23 cellular contexts compared by ENCODE assay signal in genomic region chr4:89243741-89244252, GRCh38.
A peak's percentile ranks its signal among the peaks of the same experiment; 100 is the strongest.
DNase-seq lines count a peak whose midpoint lies in the region; ATAC-seq and TF ChIP-seq lines count a peak whose summit lies in the region.
"Had no signal": no experiment of that assay in that cellular context is flagged by ENCODE, and none has a peak within 500 bp of the region (broad histone marks: within the 10 kb centered on the region; RNA-seq: fewer than 3 reads in every experiment).

No MANE protein-coding gene starts in this region.

- intact Hi-C loops in CD8-positive, alpha-beta T cell (cut with DNase I, micrococcal nuclease): no loop called here
- intact Hi-C loops in naive thymus-derived CD4-positive, alpha-beta T cell (cut with micrococcal nuclease): loop anchor here in 1 of 2 donors (1.0 to 2.0 kb wide), 4 partner anchors 11 to 63 kb away; partner anchors contain the start of gene GPRIN3
- intact Hi-C loops in ovary (cut with DNase I): no loop called here

- no peak for ATAC-seq in CD8-positive, alpha-beta T cell
- ATAC-seq in naive thymus-derived CD4-positive, alpha-beta T cell: no peak
- ATAC-seq: WTC11 had no signal

- no peaks in the 10 kb centered on the region for H3K27me3 Mint-ChIP-seq in CD8-positive, alpha-beta T cell (ENCODE audit: low read depth)
- H3K27me3 Mint-ChIP-seq in activated naive CD8-positive, alpha-beta T cell: no peaks in the 10 kb centered on the region
- no peaks in the 10 kb centered on the region for H3K27me3 Mint-ChIP-seq in naive thymus-derived CD4-positive, alpha-beta T cell

- H3K9me3 ChIP-seq in CD8-positive, alpha-beta T cell (ENCODE audit: low read length): no peaks in the 10 kb centered on the region
- no peaks in the 10 kb centered on the region for H3K9me3 ChIP-seq in naive thymus-derived CD4-positive, alpha-beta T cell (ENCODE audit: control insufficient read depth in 2 of 3, low read length in 3 of 3)
- no peaks in the 10 kb centered on the region for H3K9me3 ChIP-seq in ovary
- H3K9me3 ChIP-seq: colonic mucosa, mucosa of descending colon, suprapubic skin, vagina had no signal

- CTCF ChIA-PET in CD8-positive, alpha-beta T cell (lab: Charles Lee): interaction anchor here (1.4 to 4.0 kb wide), 3 partner anchors 12 to 191 kb away, joined by 5 to 21 read pairs (median 7); no protein-coding TSS in a partner anchor
- CTCF ChIA-PET in naive thymus-derived CD4-positive, alpha-beta T cell (lab: Charles Lee): no interaction called here

- H3K27me3 ChIP-seq in CD8-positive, alpha-beta T cell (ENCODE audit: insufficient read depth, low read length): no peaks in the 10 kb centered on the region
- H3K27me3 ChIP-seq in naive thymus-derived CD4-positive, alpha-beta T cell (ENCODE audit: control insufficient read depth in 2 of 2, insufficient read depth in 2 of 2, low read length in 2 of 2): no peaks in the 10 kb centered on the region
- H3K27me3 ChIP-seq in ovary: no peaks in the 10 kb centered on the region
- H3K27me3 ChIP-seq: colonic mucosa, suprapubic skin, vagina had no signal

- peaks cover 43% of the 10 kb centered on the region for H3K4me1 Mint-ChIP-seq in CD8-positive, alpha-beta T cell (ENCODE audit: low read depth)
- H3K4me1 Mint-ChIP-seq in activated naive CD8-positive, alpha-beta T cell (ENCODE audit: low read depth): peaks cover 33% of the 10 kb centered on the region
- H3K4me1 Mint-ChIP-seq in naive thymus-derived CD4-positive, alpha-beta T cell: peaks cover 16 to 61% (median 47%) of the 10 kb centered on the region in 7 donors

- peaks cover 12% of the 10 kb centered on the region for H3K36me3 ChIP-seq in CD8-positive, alpha-beta T cell (ENCODE audit: insufficient read depth, low read length)
- H3K36me3 ChIP-seq in naive thymus-derived CD4-positive, alpha-beta T cell (ENCODE audit: control insufficient read depth in 2 of 3, insufficient read depth in 3 of 3, low read length in 3 of 3): peaks cover 8 to 15% (median 13%) of the 10 kb centered on the region in 3 experiments
- no peaks in the 10 kb centered on the region for H3K36me3 ChIP-seq in ovary
- H3K36me3 ChIP-seq: colonic mucosa, suprapubic skin, vagina had no signal

- H3K4me3 ChIP-seq in CD8-positive, alpha-beta T cell (ENCODE audit: low read depth, low read length): no peak overlapping the region
- no peak overlapping the region for H3K4me3 ChIP-seq in naive thymus-derived CD4-positive, alpha-beta T cell (ENCODE audit: low read length)
- no peak overlapping the region for H3K4me3 ChIP-seq in ovary
- H3K4me3 ChIP-seq: colonic mucosa, mucosa of descending colon, PC-9, suprapubic skin, vagina had no signal

- H3K27ac ChIP-seq in CD8-positive, alpha-beta T cell (ENCODE audit: low read depth, low read length): no peak overlapping the region
- peak overlapping the region; percentile 39 for H3K27ac ChIP-seq in naive thymus-derived CD4-positive, alpha-beta T cell (ENCODE audit: low read depth, low read length)
- peak overlapping the region in 1 of 2 donors; percentile 16 for H3K27ac ChIP-seq in ovary
- H3K27ac ChIP-seq: colonic mucosa, KMS-11, PC-9, suprapubic skin, vagina had no signal

- peaks cover 13% of the 10 kb centered on the region for H3K4me1 ChIP-seq in CD8-positive, alpha-beta T cell (ENCODE audit: insufficient read depth, low read length)
- peaks cover 13 to 40% of the 10 kb centered on the region in 2 donors for H3K4me1 ChIP-seq in naive thymus-derived CD4-positive, alpha-beta T cell (ENCODE audit: control insufficient read depth in 2 of 2, insufficient read depth in 2 of 2, low read length in 2 of 2)
- H3K4me1 ChIP-seq in ovary (ENCODE audit: insufficient read depth): peaks cover 14% of the 10 kb centered on the region
- H3K4me1 ChIP-seq: colonic mucosa, suprapubic skin had no signal

- POLR2A ChIA-PET in CD8-positive, alpha-beta T cell (lab: Charles Lee): no interaction called here
- POLR2A ChIA-PET in naive thymus-derived CD4-positive, alpha-beta T cell (lab: Charles Lee): no interaction called here

- TF ChIP-seq CTCF in CD8-positive, alpha-beta T cell (IDR thresholded peaks at IDR 0.05): no peak
- no peak for TF ChIP-seq CTCF in ovary (IDR thresholded peaks at IDR 0.05)

- TF ChIP-seq POLR2A in ovary (IDR thresholded peaks at IDR 0.05): no peak

- peak; percentile 6 for DNase-seq in NCI-H526 treated with DMSO at 0.1 percent for 48 hours (lab: John Stamatoyannopoulos, UW)
- no peak for DNase-seq in NCI-H526 (lab: John Stamatoyannopoulos, UW)
- DNase-seq in CD8-positive, alpha-beta T cell: no peak
- no peak for DNase-seq in naive thymus-derived CD4-positive, alpha-beta T cell
- no peak for DNase-seq in UCSD-AML1 (lab: John Stamatoyannopoulos, UW; ENCODE audit: unreplicated experiment)
- no peak for DNase-seq in ovary
- no peak for DNase-seq in kidney tubule cell (ENCODE audit: low spot score)
- DNase-seq: activated naive CD4-positive, alpha-beta T cell; Calu3; colonic mucosa; H7; left ventricle myocardium superior; mucosa of descending colon; NCI-H187 treated with DMSO at 0.1 percent for 48 hours; nucleus accumbens; PC-9; right cardiac atrium; SIG-M5 had no signal

- H3K36me3 Mint-ChIP-seq in CD8-positive, alpha-beta T cell: peaks cover 46% of the 10 kb centered on the region
- peaks cover 20% of the 10 kb centered on the region for H3K36me3 Mint-ChIP-seq in activated naive CD8-positive, alpha-beta T cell
- H3K36me3 Mint-ChIP-seq in naive thymus-derived CD4-positive, alpha-beta T cell: peaks cover 6 to 47% (median 15%) of the 10 kb centered on the region in 5 donors
- H3K36me3 Mint-ChIP-seq: WTC11 had no signal

- peak overlapping the region; percentile 71 for H3K27ac Mint-ChIP-seq in CD8-positive, alpha-beta T cell
- H3K27ac Mint-ChIP-seq in activated naive CD8-positive, alpha-beta T cell: peak overlapping the region; percentile 76
- peak overlapping the region; percentile 44 to 94 (median 80) for H3K27ac Mint-ChIP-seq in naive thymus-derived CD4-positive, alpha-beta T cell
- H3K27ac Mint-ChIP-seq: WTC11 had no signal

- no peak overlapping the region for H3K4me3 Mint-ChIP-seq in CD8-positive, alpha-beta T cell
- H3K4me3 Mint-ChIP-seq in activated naive CD8-positive, alpha-beta T cell: peak overlapping the region; percentile 9
- H3K4me3 Mint-ChIP-seq in naive thymus-derived CD4-positive, alpha-beta T cell: peak overlapping the region in 4 of 10 donors; percentile 12 to 73 (median 25)
- H3K4me3 Mint-ChIP-seq: WTC11 had no signal

- no peak for TF ChIP-seq EP300 in ovary (IDR thresholded peaks at IDR 0.05)

- H3K9me3 Mint-ChIP-seq in CD8-positive, alpha-beta T cell: no peaks in the 10 kb centered on the region
- no peaks in the 10 kb centered on the region for H3K9me3 Mint-ChIP-seq in activated naive CD8-positive, alpha-beta T cell (ENCODE audit: low read depth)
- H3K9me3 Mint-ChIP-seq in naive thymus-derived CD4-positive, alpha-beta T cell: no peaks in the 10 kb centered on the region
- H3K9me3 Mint-ChIP-seq: WTC11 had no signal
